Comparison of ENCODE assay signal across 27 cellular contexts in genomic region chr20:4781211-4781610, GRCh38. TPM values are rescaled to one million over a fixed set of nuclear protein-coding genes. Genes with fewer than 3 reads are reported as not detected.
DNase-seq lines count a peak whose midpoint lies in the region; ATAC-seq and TF ChIP-seq lines count a peak whose summit lies in the region.
"Had no signal": no experiment of that assay in that cellular context is flagged by ENCODE, and none has a peak within 500 bp of the region (broad histone marks: within the 10 kb centered on the region; RNA-seq: fewer than 3 reads in every experiment).

No MANE protein-coding gene starts in this region.

- peaks cover 30% of the 10 kb centered on the region for H3K36me3 ChIP-seq in thymus (ENCODE audit: control insufficient read depth, insufficient read depth)
- H3K36me3 ChIP-seq: ovary had no signal

- H3K4me3 ChIP-seq in thymus (ENCODE audit: low read length) = no peak overlapping the region
- H3K4me3 ChIP-seq: ovary, suprapubic skin had no signal

- no peak for DNase-seq in activated naive CD8-positive, alpha-beta T cell treated with anti-CD3 and anti-CD28 coated beads for 36 hours
- DNase-seq in activated B cell treated with CpG ODN at 0.5 μM for 24 hours (no peak), memory B cell (ENCODE audit: low spot score in 2 of 2) (no peak), NCI-H524 treated with DMSO at 0.1 percent for 48 hours (lab: John Stamatoyannopoulos, UW) (no peak), D341Med (ENCODE audit: low spot score) (no peak)
- no peak for DNase-seq in stimulated activated CD4-positive, alpha-beta T cell treated with anti-CD3 and anti-CD28 coated beads, Interleukin-1b, Interleukin-23, amount 100 ng/mL, for 48 hours
- DNase-seq: amniotic stem cell; cortex of kidney; DMS53; KBM-7; left colon; mesendoderm; MM.1S; natural killer cell; NCI-H1417 treated with DMSO at 0.1 percent for 48 hours; NCI-H524; ovary; RPMI8226; SK-N-SH; stimulated activated CD8-positive, alpha-beta memory T cell treated with anti-CD3 and anti-CD28 coated beads, Interleukin-4, amount 100 ng/mL, for 48 hours; T-helper 9 cell had no signal

- no peak overlapping the region for H3K4me3 Mint-ChIP-seq in activated naive CD8-positive, alpha-beta T cell
- no peak overlapping the region for H3K4me3 Mint-ChIP-seq in activated naive CD8-positive, alpha-beta T cell treated with anti-CD3 and anti-CD28 coated beads for 36 hours
- H3K4me3 Mint-ChIP-seq in activated B cell treated with CpG ODN at 0.5 μM for 24 hours (no peak overlapping the region), memory B cell (no peak overlapping the region)
- H3K4me3 Mint-ChIP-seq: activated T-helper 1 cell treated with anti-CD3 and anti-CD28 coated beads, Interleukin-12 subunit alpha, Interleukin-12 subunit beta, Interleukin-2, Interleukin-4 antibody, amounts not matched to agents 30 ng/mL and 10 ng/mL and 1 ng/mL, durations not matched to agents 14 hours and 24 hours and 36 hours; natural killer cell had no signal

- no peaks in the 10 kb centered on the region for H3K27me3 Mint-ChIP-seq in activated naive CD8-positive, alpha-beta T cell
- H3K27me3 Mint-ChIP-seq in activated naive CD8-positive, alpha-beta T cell treated with anti-CD3 and anti-CD28 coated beads for 36 hours = no peaks in the 10 kb centered on the region
- H3K27me3 Mint-ChIP-seq in activated B cell treated with CpG ODN at 0.5 μM for 24 hours (no peaks in the 10 kb centered on the region), memory B cell (no peaks in the 10 kb centered on the region)

- CTCF ChIA-PET in activated B cell treated with CpG ODN at 0.5 μM for 24 hours (lab: Charles Lee) = no interaction called here

- no peaks in the 10 kb centered on the region for H3K9me3 Mint-ChIP-seq in activated naive CD8-positive, alpha-beta T cell (ENCODE audit: low read depth)
- no peaks in the 10 kb centered on the region for H3K9me3 Mint-ChIP-seq in activated naive CD8-positive, alpha-beta T cell treated with anti-CD3 and anti-CD28 coated beads for 36 hours
- H3K9me3 Mint-ChIP-seq in activated B cell treated with CpG ODN at 0.5 μM for 24 hours (no peaks in the 10 kb centered on the region), memory B cell (no peaks in the 10 kb centered on the region)
- H3K9me3 Mint-ChIP-seq: activated T-helper 1 cell treated with anti-CD3 and anti-CD28 coated beads, Interleukin-12 subunit alpha, Interleukin-12 subunit beta, Interleukin-2, Interleukin-4 antibody, amounts not matched to agents 30 ng/mL and 10 ng/mL and 1 ng/mL, durations not matched to agents 14 hours and 24 hours and 36 hours; natural killer cell had no signal

- peak overlapping the region; percentile 11 for H3K27ac ChIP-seq in thymus (ENCODE audit: low read depth)
- H3K27ac ChIP-seq: ovary, suprapubic skin had no signal

- H3K4me1 Mint-ChIP-seq in activated naive CD8-positive, alpha-beta T cell (ENCODE audit: low read depth) = peaks cover 17% of the 10 kb centered on the region
- peaks cover 3% of the 10 kb centered on the region for H3K4me1 Mint-ChIP-seq in activated naive CD8-positive, alpha-beta T cell treated with anti-CD3 and anti-CD28 coated beads for 36 hours
- H3K4me1 Mint-ChIP-seq in activated B cell treated with CpG ODN at 0.5 μM for 24 hours (no peaks in the 10 kb centered on the region), memory B cell (peaks cover 8% of the 10 kb centered on the region)
- H3K4me1 Mint-ChIP-seq: natural killer cell had no signal

- H3K27me3 ChIP-seq in thymus (ENCODE audit: control insufficient read depth, insufficient read depth) = no peaks in the 10 kb centered on the region
- H3K27me3 ChIP-seq: ovary, suprapubic skin had no signal

- peak overlapping the region; percentile 41 for H3K27ac Mint-ChIP-seq in activated naive CD8-positive, alpha-beta T cell
- no peak overlapping the region for H3K27ac Mint-ChIP-seq in activated naive CD8-positive, alpha-beta T cell treated with anti-CD3 and anti-CD28 coated beads for 36 hours
- H3K27ac Mint-ChIP-seq in activated B cell treated with CpG ODN at 0.5 μM for 24 hours (peak overlapping the region; percentile 27), memory B cell (peak overlapping the region; percentile 75)
- H3K27ac Mint-ChIP-seq: activated T-helper 1 cell treated with anti-CD3 and anti-CD28 coated beads, Interleukin-12 subunit alpha, Interleukin-12 subunit beta, Interleukin-2, Interleukin-4 antibody, amounts not matched to agents 30 ng/mL and 10 ng/mL and 1 ng/mL, durations not matched to agents 14 hours and 24 hours and 36 hours had no signal

- H3K9me3 ChIP-seq in thymus (ENCODE audit: control insufficient read depth) = no peaks in the 10 kb centered on the region
- H3K9me3 ChIP-seq: ovary, SK-N-SH, suprapubic skin had no signal

- POLR2A ChIA-PET in activated B cell treated with CpG ODN at 0.5 μM for 24 hours (lab: Charles Lee) = interaction anchor here (0.9 kb wide), 1 partner anchor 32 kb away, joined by 3 read pairs; no protein-coding TSS in a partner anchor

- no peaks in the 10 kb centered on the region for H3K4me1 ChIP-seq in thymus (ENCODE audit: control insufficient read depth, insufficient read depth, low read length)
- H3K4me1 ChIP-seq: suprapubic skin had no signal

- no peaks in the 10 kb centered on the region for H3K36me3 Mint-ChIP-seq in activated naive CD8-positive, alpha-beta T cell
- peaks cover 14% of the 10 kb centered on the region for H3K36me3 Mint-ChIP-seq in activated naive CD8-positive, alpha-beta T cell treated with anti-CD3 and anti-CD28 coated beads for 36 hours
- H3K36me3 Mint-ChIP-seq in activated B cell treated with CpG ODN at 0.5 μM for 24 hours (ENCODE audit: low read depth) = peaks cover 63% of the 10 kb centered on the region
- H3K36me3 Mint-ChIP-seq in memory B cell = peaks cover 10% of the 10 kb centered on the region
- H3K36me3 Mint-ChIP-seq: natural killer cell had no signal

- no peak for TF ChIP-seq CTCF in activated B cell treated with CpG ODN at 0.5 μM for 24 hours (IDR thresholded peaks at IDR 0.05)

- intact Hi-C loops in activated B cell treated with CpG ODN at 0.5 μM for 24 hours (cut with micrococcal nuclease) = no loop called here

- ATAC-seq in activated B cell treated with CpG ODN at 0.5 μM for 24 hours (ENCODE audit: low read depth) = no peak
- ATAC-seq in memory B cell (ENCODE audit: low read depth) = no peak
- ATAC-seq: left colon, natural killer cell had no signal

- 96% methylated on average over 4 of the region's 4 CpGs for WGBS in thymus

RNA-seq across cellular contexts. Expression of gene RASSF2, which starts 42.2 kb away (rescaled TPM):
- total RNA-seq in activated naive CD8-positive, alpha-beta T cell treated with anti-CD3 and anti-CD28 coated beads for 36 hours = 10 to 100 TPM; 47.3 to 48.2 TPM
- 202 and 217 TPM in 2 replicates for total RNA-seq in activated B cell treated with CpG ODN at 0.5 μM for 24 hours
- polyA plus RNA-seq in thymus = 25.7 TPM

RNA-seq across cellular contexts. Expression of gene PRND, which starts 59.5 kb away (rescaled TPM):
- not detected for total RNA-seq in activated naive CD8-positive, alpha-beta T cell treated with anti-CD3 and anti-CD28 coated beads for 36 hours
- total RNA-seq in activated B cell treated with CpG ODN at 0.5 μM for 24 hours = not detected in 2 replicates
- polyA plus RNA-seq in thymus = 0.14 TPM
- total RNA-seq: activated T-helper 1 cell treated with anti-CD3 and anti-CD28 coated beads, Interleukin-12 subunit alpha, Interleukin-12 subunit beta, Interleukin-2, Interleukin-4 antibody, amounts not matched to agents 30 ng/mL and 10 ng/mL and 1 ng/mL, durations not matched to agents 14 hours and 24 hours and 36 hours; bronchial epithelial cell; natural killer cell; suprapubic skin had no signal
- polyA plus RNA-seq: AG04450, SK-N-SH had no signal
